Comparison of ENCODE assay signal across 8 cellular contexts in genomic region chr15:36883705-36884355, GRCh38.
DNase-seq lines count a peak whose midpoint lies in the region; ATAC-seq and TF ChIP-seq lines count a peak whose summit lies in the region.

No MANE protein-coding gene starts in this region.

- H3K36me3 ChIP-seq in cardiac muscle cell = no peaks in the 10 kb centered on the region

- peak overlapping the region; percentile 20 for H3K4me3 ChIP-seq in cardiac muscle cell

- peak overlapping the region; percentile 85 for H3K27ac ChIP-seq in cardiac muscle cell

- peaks cover 17% of the 10 kb centered on the region for H3K4me1 Mint-ChIP-seq in activated naive CD8-positive, alpha-beta T cell treated with anti-CD3 and anti-CD28 coated beads for 36 hours

- H3K4me1 ChIP-seq in cardiac muscle cell (ENCODE audit: low read depth) = peaks cover 82% of the 10 kb centered on the region

- DNase-seq in GM03348 (ENCODE audit: low spot score) (peak; percentile 91), HCEC 1CT (peak; percentile 81), NAMALWA (ENCODE audit: low spot score) (peak; percentile 87), SIG-M5 treated with dmso at 0.1 percent for 504 hours (lab: John Stamatoyannopoulos, UW; ENCODE audit: unreplicated experiment) (peak; percentile 65), cardiac muscle cell (ENCODE audit: low read depth in 1 of 2, low spot score in 1 of 2) (peak; percentile 96 to 97), pons (ENCODE audit: low spot score) (peak; percentile 93)
- peak; percentile 67 for DNase-seq in activated naive CD8-positive, alpha-beta T cell treated with anti-CD3 and anti-CD28 coated beads for 36 hours

- H3K27me3 Mint-ChIP-seq in activated naive CD8-positive, alpha-beta T cell treated with anti-CD3 and anti-CD28 coated beads for 36 hours = peaks cover 99% of the 10 kb centered on the region

- TF ChIP-seq CTCF in cardiac muscle cell (IDR thresholded peaks at IDR 0.05; ENCODE audit: low read depth, low read length) = peak; percentile 89

- ATAC-seq in HG03520 (IDR thresholded peaks at IDR 0.05; ENCODE audit: unreplicated experiment) = no peak

- peaks cover 2% of the 10 kb centered on the region for H3K9me3 Mint-ChIP-seq in activated naive CD8-positive, alpha-beta T cell treated with anti-CD3 and anti-CD28 coated beads for 36 hours

- no peaks in the 10 kb centered on the region for H3K27me3 ChIP-seq in cardiac muscle cell

- no peak overlapping the region for H3K4me3 Mint-ChIP-seq in activated naive CD8-positive, alpha-beta T cell treated with anti-CD3 and anti-CD28 coated beads for 36 hours

- no peaks in the 10 kb centered on the region for H3K9me3 ChIP-seq in cardiac muscle cell (ENCODE audit: low read depth)

- peaks cover 4% of the 10 kb centered on the region for H3K36me3 Mint-ChIP-seq in activated naive CD8-positive, alpha-beta T cell treated with anti-CD3 and anti-CD28 coated beads for 36 hours

- H3K27ac Mint-ChIP-seq in activated naive CD8-positive, alpha-beta T cell treated with anti-CD3 and anti-CD28 coated beads for 36 hours = no peak overlapping the region
